Comparison of ENCODE assay signal across 10 cellular contexts in genomic region chr6:170202416-170203135, GRCh38.
"Had no signal": no experiment of that assay in that cellular context is flagged by ENCODE, and none has a peak within 500 bp of the region (broad histone marks: within the 10 kb centered on the region; RNA-seq: fewer than 3 reads in every experiment).

No MANE protein-coding gene starts in this region.

- H3K4me1 Mint-ChIP-seq: stimulated activated memory B cell treated with anti-CD40 and anti-IgM and Interleukin-4, amounts not matched to agents 10 μg/mL and 1 μg/mL and 100 μg/mL, for 72 hours had no signal

- H3K36me3 Mint-ChIP-seq: mesothelial cell of epicardium had no signal

- H3K27ac Mint-ChIP-seq: mesothelial cell of epicardium; stimulated activated memory B cell treated with anti-CD40 and anti-IgM and Interleukin-4, amounts not matched to agents 10 μg/mL and 1 μg/mL and 100 μg/mL, for 72 hours had no signal

- H3K4me3 Mint-ChIP-seq: activated T-cell treated with anti-CD3 and anti-CD28 coated beads, Interleukin-2, amount 50 U/mL, for 4 hours; mesothelial cell of epicardium; stimulated activated memory B cell treated with anti-CD40 and anti-IgM and Interleukin-4, amounts not matched to agents 10 μg/mL and 1 μg/mL and 100 μg/mL, for 72 hours had no signal

- ATAC-seq: activated T-cell treated with anti-CD3 and anti-CD28 coated beads, Interleukin-2, amount 50 U/mL, for 4 hours; gastrocnemius medialis; heart right ventricle; right cardiac atrium; stimulated activated memory B cell treated with anti-CD40 and anti-IgM and Interleukin-4, amounts not matched to agents 10 μg/mL and 1 μg/mL and 100 μg/mL, for 72 hours had no signal

- DNase-seq: activated gamma-delta T cell treated with Interleukin-2 at 50 U/mL for 16 hours; activated T-cell treated with anti-CD3 and anti-CD28 coated beads, Interleukin-2, amount 50 U/mL, for 4 hours; effector CD4-positive, alpha-beta T cell; gastrocnemius medialis; heart right ventricle; right cardiac atrium; SIG-M5; T-helper 2 cell had no signal
